1 cellular context compared by ENCODE assay signal in genomic region chr6:42764883-42765653, GRCh38.
TF ChIP-seq lines count a peak whose summit lies in the region.

No MANE protein-coding gene starts in this region.

TF ChIP-seq in IMR-90, 13 proteins besides CTCF, POLR2A, EP300 and RAD21:
- TF ChIP-seq MAZ (IDR thresholded peaks at IDR 0.05; ENCODE audit: borderline replicate concordance, low read depth, low read length) (no peak), USF2 (IDR thresholded peaks at IDR 0.05; ENCODE audit: low read depth, low read length) (no peak), ELK1 (IDR thresholded peaks at IDR 0.05; ENCODE audit: borderline replicate concordance, low read depth, low read length) (no peak), MXI1 (IDR thresholded peaks at IDR 0.05; ENCODE audit: borderline replicate concordance, low read depth, low read length) (no peak), FOS (IDR thresholded peaks at IDR 0.05; ENCODE audit: low read depth, low read length) (no peak)
